In the genomic region with DNA sequence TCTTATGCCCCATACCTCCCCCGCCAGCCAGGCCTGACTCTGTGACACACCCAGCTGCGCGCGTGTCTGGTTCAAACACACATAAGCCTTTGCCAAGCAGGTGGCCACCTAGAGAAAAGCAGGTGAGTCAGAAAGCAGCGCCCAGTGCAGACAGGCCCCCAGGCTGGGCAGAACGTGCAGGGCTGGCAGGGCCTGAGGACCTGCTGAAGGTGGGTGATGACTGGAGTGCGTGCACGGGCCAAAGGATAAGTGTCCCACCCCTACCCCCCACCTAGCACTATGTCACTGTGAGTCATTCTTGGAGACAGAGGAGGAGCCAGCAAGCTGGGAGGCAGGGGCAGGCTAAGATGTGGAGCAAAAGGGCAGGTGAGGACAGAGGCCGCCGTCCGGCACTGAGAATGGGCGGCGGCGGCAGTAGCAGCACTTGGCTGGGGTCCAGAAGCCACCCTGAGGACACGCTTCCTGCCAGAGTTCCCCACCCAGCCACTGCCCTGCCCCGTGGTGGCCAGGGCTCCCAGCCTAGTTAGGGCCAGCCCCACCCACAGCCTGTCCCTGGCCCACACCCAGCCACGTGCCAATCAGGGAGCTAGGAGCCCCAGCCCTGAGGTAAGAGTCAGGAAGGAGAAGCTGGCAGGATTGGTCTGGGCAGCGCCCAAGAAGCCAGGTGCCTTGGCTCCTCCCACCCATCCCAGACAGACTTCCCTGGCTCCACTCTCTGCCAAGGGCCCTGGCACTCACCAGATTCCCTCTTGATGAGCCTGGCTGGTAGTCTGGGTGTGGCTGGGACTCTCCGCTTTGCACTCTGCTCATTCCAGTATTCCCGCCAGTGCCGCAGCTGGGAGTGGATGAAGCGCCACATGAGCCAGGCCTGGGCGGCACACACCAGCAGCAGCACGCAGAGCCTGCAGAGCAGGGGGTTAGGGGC, we compare ENCODE assay signal across 9 cellular contexts.
DNase-seq lines count a peak whose midpoint lies in the region; ATAC-seq, FAIRE-seq and TF ChIP-seq lines count a peak whose summit lies in the region.
"Had no signal": no experiment of that assay in that cellular context is flagged by ENCODE, and none has a peak within 500 bp of the region (broad histone marks: within the 10 kb centered on the region; RNA-seq: fewer than 3 reads in every experiment).

No MANE protein-coding gene starts in this region.

- no peak for FAIRE-seq in D721Med (lab: Jason Lieb, UNC)

- no peaks in the 10 kb centered on the region for H3K9me3 Mint-ChIP-seq in stimulated activated naive B cell treated with anti-CD40 and anti-IgM and Interleukin-4, amounts not matched to agents 10 μg/mL and 1 μg/mL and 100 μg/mL, for 72 hours
- H3K9me3 Mint-ChIP-seq: activated naive CD4-positive, alpha-beta T cell treated with anti-CD3 and anti-CD28 coated beads, Interleukin-2, amount 50 U/mL, for 72 hours had no signal

- H3K9ac ChIP-seq in BLaER1 treated with 17β-estradiol and CSF1 and Interleukin-3, amounts not matched to agents 10 nM and 100 nM, result peak overlapping the region; percentile 20 to 65 (median 39); a peak in 18 of 22 replicates

- H3K4me1 ChIP-seq in BLaER1 treated with 17β-estradiol and CSF1 and Interleukin-3, amounts not matched to agents 10 nM and 100 nM, result peaks cover 95 to 100% (median 99%) of the 10 kb centered on the region in 10 experiments

- peak in 1 of 2 donors; percentile 12 for ATAC-seq in stimulated activated naive B cell treated with anti-CD40 and anti-IgM and Interleukin-4, amounts not matched to agents 10 μg/mL and 1 μg/mL and 100 μg/mL, for 72 hours (replicated peaks)
- ATAC-seq in HG03045 (IDR thresholded peaks at IDR 0.05; ENCODE audit: unreplicated experiment), result no peak

- peak overlapping the region in 10 of 11 experiments; percentile 23 to 94 (median 59); a peak in 19 of 22 replicates for H3K27ac ChIP-seq in BLaER1 treated with 17β-estradiol and CSF1 and Interleukin-3, amounts not matched to agents 10 nM and 100 nM
- peak overlapping the region; percentile 72 for H3K27ac ChIP-seq in VCaP

- peak overlapping the region; percentile 25 for H3K27ac Mint-ChIP-seq in stimulated activated naive B cell treated with anti-CD40 and anti-IgM and Interleukin-4, amounts not matched to agents 10 μg/mL and 1 μg/mL and 100 μg/mL, for 72 hours

- no peaks in the 10 kb centered on the region for H3K27me3 Mint-ChIP-seq in stimulated activated naive B cell treated with anti-CD40 and anti-IgM and Interleukin-4, amounts not matched to agents 10 μg/mL and 1 μg/mL and 100 μg/mL, for 72 hours

- peaks cover 49 to 74% (median 64%) of the 10 kb centered on the region in 11 experiments for H3K36me3 ChIP-seq in BLaER1 treated with 17β-estradiol and CSF1 and Interleukin-3, amounts not matched to agents 10 nM and 100 nM

- H3K36me3 Mint-ChIP-seq in stimulated activated naive B cell treated with anti-CD40 and anti-IgM and Interleukin-4, amounts not matched to agents 10 μg/mL and 1 μg/mL and 100 μg/mL, for 72 hours, result peaks cover 17 to 28% of the 10 kb centered on the region in 2 donors
- H3K36me3 Mint-ChIP-seq: activated naive CD4-positive, alpha-beta T cell treated with anti-CD3 and anti-CD28 coated beads, Interleukin-2, amount 50 U/mL, for 72 hours had no signal

- no peak overlapping the region for H3K4me3 Mint-ChIP-seq in stimulated activated naive B cell treated with anti-CD40 and anti-IgM and Interleukin-4, amounts not matched to agents 10 μg/mL and 1 μg/mL and 100 μg/mL, for 72 hours

- no peaks in the 10 kb centered on the region for H3K4me1 Mint-ChIP-seq in stimulated activated naive B cell treated with anti-CD40 and anti-IgM and Interleukin-4, amounts not matched to agents 10 μg/mL and 1 μg/mL and 100 μg/mL, for 72 hours

- peak overlapping the region in 4 of 10 experiments; percentile 9 to 14 (median 12); a peak in 1 of 20 replicates for H3K4me3 ChIP-seq in BLaER1 treated with 17β-estradiol and CSF1 and Interleukin-3, amounts not matched to agents 10 nM and 100 nM

- no peak for TF ChIP-seq CTCF in VCaP (conservative IDR thresholded peaks at IDR 0.05)
- TF ChIP-seq CTCF in D721Med (IDR thresholded peaks at IDR 0.05; ENCODE audit: insufficient read depth, missing control alignments), result no peak

- no peaks in the 10 kb centered on the region for H3K27me3 ChIP-seq in BLaER1 treated with 17β-estradiol and CSF1 and Interleukin-3, amounts not matched to agents 10 nM and 100 nM

- H4K20me1 ChIP-seq in BLaER1 treated with 17β-estradiol and CSF1 and Interleukin-3, amounts not matched to agents 10 nM and 100 nM, result peaks cover 0 to 37% (median 0%) of the 10 kb centered on the region in 11 experiments; a peak in 3 of 22 replicates

- H3K9me3 ChIP-seq in BLaER1 treated with 17β-estradiol and CSF1 and Interleukin-3, amounts not matched to agents 10 nM and 100 nM (replicated peaks in 1 of 11), result no peaks in the 10 kb centered on the region

- peak overlapping the region; percentile 66 to 90 (median 83) for H3K4me2 ChIP-seq in BLaER1 treated with 17β-estradiol and CSF1 and Interleukin-3, amounts not matched to agents 10 nM and 100 nM

- DNase-seq in NCI-H128 (lab: John Stamatoyannopoulos, UW; ENCODE audit: unreplicated experiment) (peak; percentile 49), hepatic stellate cell (ENCODE audit: low spot score) (peak; percentile 77), D721Med (ENCODE audit: insufficient read length, low spot score) (no peak)
- no peak for DNase-seq in stimulated activated naive B cell treated with anti-CD40 and anti-IgM and Interleukin-4, amounts not matched to agents 10 μg/mL and 1 μg/mL and 100 μg/mL, for 72 hours
- no peak for DNase-seq in activated CD8-positive, alpha-beta memory T cell treated with anti-CD3 and anti-CD28 coated beads, Interleukin-2, amount 50 U/mL, for 48 hours

Comparison
In these comparisons a context has a peak if more than half of its experiments do, and no peak if none do; other contexts are left out.
1. DNase-seq: peak in NCI-H128 (single experiment) and hepatic stellate cell (single experiment); none in stimulated activated naive B cell treated with anti-CD40 and anti-IgM and Interleukin-4, amounts not matched to agents 10 μg/mL and 1 μg/mL and 100 μg/mL, for 72 hours (single experiment), activated CD8-positive, alpha-beta memory T cell treated with anti-CD3 and anti-CD28 coated beads, Interleukin-2, amount 50 U/mL, for 48 hours (single experiment) and D721Med (single experiment).